17 cellular contexts compared by ENCODE assay signal in the genomic region with DNA sequence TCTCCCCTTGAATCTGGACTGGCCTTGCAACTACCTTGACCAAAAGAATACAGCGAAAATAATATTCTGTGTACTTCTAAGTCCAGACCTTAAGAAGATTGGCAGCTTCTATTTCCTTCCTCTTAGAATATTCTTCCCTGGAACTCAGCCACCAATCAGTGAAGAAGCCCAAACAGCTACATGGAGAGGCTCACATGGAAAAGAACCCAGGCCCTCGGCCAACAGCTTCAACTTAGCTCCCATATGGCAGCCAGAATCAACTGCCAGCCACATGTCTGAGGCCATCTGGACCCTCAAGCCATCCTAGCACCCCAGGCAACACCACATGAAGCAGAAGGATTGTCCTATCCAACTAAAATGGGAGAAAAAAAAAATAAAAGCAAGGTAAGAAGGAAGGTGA.
"Had no signal": no experiment of that assay in that cellular context is flagged by ENCODE, and none has a peak within 500 bp of the region (broad histone marks: within the 10 kb centered on the region; RNA-seq: fewer than 3 reads in every experiment).

No MANE protein-coding gene starts in this region.

- ATAC-seq: foreskin keratinocyte; right lobe of liver; stimulated activated memory B cell treated with anti-CD40 and anti-IgM and Interleukin-4, amounts not matched to agents 10 μg/mL and 1 μg/mL and 100 μg/mL, for 72 hours had no signal

- DNase-seq: activated CD4-positive, alpha-beta memory T cell treated with anti-CD3 and anti-CD28 coated beads for 36 hours; activated CD4-positive, alpha-beta T cell treated with anti-CD3 and anti-CD28 coated beads for 48 hours; activated naive CD4-positive, alpha-beta T cell treated with anti-CD3 and anti-CD28 coated beads for 36 hours; activated naive CD8-positive, alpha-beta T cell treated with anti-CD3 and anti-CD28 coated beads, Interleukin-2, amount 10 ng/mL, durations not matched to agents 7 days and 5 days; activated T-cell treated with anti-CD3 and anti-CD28 coated beads, Interleukin-2, amount 50 U/mL, for 48 hours; amniotic stem cell; effector CD4-positive, alpha-beta T cell; foreskin keratinocyte; kidney; mesendoderm; naive B cell; nucleus accumbens; right lobe of liver; stimulated activated CD4-positive, alpha-beta T cell treated with anti-CD3 and anti-CD28 coated beads, Interleukin-2, amount 100 ng/mL, for 24 hours; stomach; transverse colon had no signal
